ENCODE assay signal across 11 cellular contexts in genomic region chr14:60215520-60216195, GRCh38.
"Had no signal": no experiment of that assay in that cellular context is flagged by ENCODE, and none has a peak within 500 bp of the region (broad histone marks: within the 10 kb centered on the region; RNA-seq: fewer than 3 reads in every experiment).

No MANE protein-coding gene starts in this region.

- H3K9me3 Mint-ChIP-seq: activated CD4-positive, alpha-beta T cell treated with anti-CD3 and anti-CD28 coated beads, Interleukin-2, amount 10 ng/mL, durations not matched to agents 7 days and 5 days; activated naive CD4-positive, alpha-beta T cell treated with anti-CD3 and anti-CD28 coated beads, Interleukin-2, amount 50 U/mL, for 24 hours; naive thymus-derived CD4-positive, alpha-beta T cell; stimulated activated naive B cell treated with anti-CD40 and anti-IgM and Interleukin-4, amounts not matched to agents 10 μg/mL and 1 μg/mL and 100 μg/mL, for 72 hours had no signal

- H3K27me3 Mint-ChIP-seq: activated naive CD4-positive, alpha-beta T cell treated with anti-CD3 and anti-CD28 coated beads, Interleukin-2, amount 50 U/mL, for 24 hours had no signal

- H3K27ac ChIP-seq: breast epithelium, right lobe of liver had no signal

- H3K36me3 ChIP-seq: breast epithelium, right lobe of liver had no signal

- H3K27me3 ChIP-seq: breast epithelium, right lobe of liver had no signal

- H3K9me3 ChIP-seq: breast epithelium, right lobe of liver had no signal

- H3K4me1 ChIP-seq: breast epithelium, right lobe of liver had no signal

- DNase-seq: activated CD4-positive, alpha-beta T cell treated with anti-CD3 and anti-CD28 coated beads, Interleukin-2, amount 10 ng/mL, durations not matched to agents 7 days and 5 days; activated CD8-positive, alpha-beta T cell treated with anti-CD3 and anti-CD28 coated beads, Interleukin-2, amount 10 ng/mL, durations not matched to agents 7 days and 5 days; activated gamma-delta T cell; effector CD4-positive, alpha-beta T cell; naive thymus-derived CD4-positive, alpha-beta T cell; right lobe of liver; stimulated activated naive B cell treated with anti-CD40 and anti-IgM and Interleukin-4, amounts not matched to agents 10 μg/mL and 1 μg/mL and 100 μg/mL, for 72 hours had no signal

- H3K4me3 ChIP-seq: breast epithelium, right lobe of liver had no signal

- H3K27ac Mint-ChIP-seq: activated CD4-positive, alpha-beta T cell treated with anti-CD3 and anti-CD28 coated beads, Interleukin-2, amount 10 ng/mL, durations not matched to agents 7 days and 5 days; activated CD8-positive, alpha-beta T cell treated with anti-CD3 and anti-CD28 coated beads, Interleukin-2, amount 10 ng/mL, durations not matched to agents 7 days and 5 days; activated naive CD4-positive, alpha-beta T cell treated with anti-CD3 and anti-CD28 coated beads, Interleukin-2, amount 50 U/mL, for 24 hours; memory B cell; naive thymus-derived CD4-positive, alpha-beta T cell; stimulated activated naive B cell treated with anti-CD40 and anti-IgM and Interleukin-4, amounts not matched to agents 10 μg/mL and 1 μg/mL and 100 μg/mL, for 72 hours had no signal

- H3K36me3 Mint-ChIP-seq: activated naive CD4-positive, alpha-beta T cell treated with anti-CD3 and anti-CD28 coated beads, Interleukin-2, amount 50 U/mL, for 24 hours; memory B cell; naive thymus-derived CD4-positive, alpha-beta T cell; stimulated activated naive B cell treated with anti-CD40 and anti-IgM and Interleukin-4, amounts not matched to agents 10 μg/mL and 1 μg/mL and 100 μg/mL, for 72 hours had no signal

- H3K4me1 Mint-ChIP-seq: activated CD4-positive, alpha-beta T cell treated with anti-CD3 and anti-CD28 coated beads, Interleukin-2, amount 10 ng/mL, durations not matched to agents 7 days and 5 days; activated naive CD4-positive, alpha-beta T cell treated with anti-CD3 and anti-CD28 coated beads, Interleukin-2, amount 50 U/mL, for 24 hours; naive thymus-derived CD4-positive, alpha-beta T cell had no signal

- ATAC-seq: activated CD8-positive, alpha-beta T cell treated with anti-CD3 and anti-CD28 coated beads, Interleukin-2, amount 10 ng/mL, durations not matched to agents 7 days and 5 days; esophagus mucosa; naive thymus-derived CD4-positive, alpha-beta T cell; right lobe of liver; stimulated activated naive B cell treated with anti-CD40 and anti-IgM and Interleukin-4, amounts not matched to agents 10 μg/mL and 1 μg/mL and 100 μg/mL, for 72 hours had no signal

- H3K4me3 Mint-ChIP-seq: activated CD4-positive, alpha-beta T cell treated with anti-CD3 and anti-CD28 coated beads, Interleukin-2, amount 10 ng/mL, durations not matched to agents 7 days and 5 days; activated CD8-positive, alpha-beta T cell treated with anti-CD3 and anti-CD28 coated beads, Interleukin-2, amount 10 ng/mL, durations not matched to agents 7 days and 5 days; activated naive CD4-positive, alpha-beta T cell treated with anti-CD3 and anti-CD28 coated beads, Interleukin-2, amount 50 U/mL, for 24 hours; memory B cell; naive thymus-derived CD4-positive, alpha-beta T cell; stimulated activated naive B cell treated with anti-CD40 and anti-IgM and Interleukin-4, amounts not matched to agents 10 μg/mL and 1 μg/mL and 100 μg/mL, for 72 hours had no signal
